Comparison of ENCODE assay signal across 31 cellular contexts in the genomic region with DNA sequence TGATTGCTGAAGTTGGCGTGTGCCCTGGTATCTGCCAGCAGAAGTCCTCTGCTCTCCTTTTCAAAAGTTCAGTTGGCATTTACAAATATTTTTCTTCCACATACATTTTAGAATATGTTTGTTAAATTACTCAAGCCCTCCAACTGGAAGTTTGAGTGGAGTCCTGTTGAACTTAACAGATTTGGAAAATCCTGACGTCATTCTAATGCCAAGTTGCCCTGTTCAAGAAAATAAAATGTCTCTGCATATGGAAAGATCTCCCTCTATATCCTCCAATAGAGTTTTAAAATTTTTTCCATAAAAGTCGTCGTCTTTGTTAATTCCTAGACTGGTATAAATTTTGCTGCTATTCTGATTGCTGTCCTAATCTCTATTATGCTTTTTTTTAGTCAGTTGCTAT. TPM values are rescaled to one million over a fixed set of nuclear protein-coding genes. Genes with fewer than 3 reads are reported as not detected.
DNase-seq lines count a peak whose midpoint lies in the region; ATAC-seq and TF ChIP-seq lines count a peak whose summit lies in the region.
"Had no signal": no experiment of that assay in that cellular context is flagged by ENCODE, and none has a peak within 500 bp of the region (broad histone marks: within the 10 kb centered on the region; RNA-seq: fewer than 3 reads in every experiment).

No MANE protein-coding gene starts in this region.

- H3K9me3 Mint-ChIP-seq in nephron (no peaks in the 10 kb centered on the region), T-cell (no peaks in the 10 kb centered on the region)
- H3K9me3 Mint-ChIP-seq: activated naive CD8-positive, alpha-beta T cell treated with anti-CD3 and anti-CD28 coated beads, Interleukin-2, amount 50 U/mL, for 24 hours; activated T-cell treated with anti-CD3 and anti-CD28 coated beads, Interleukin-2, amount 50 U/mL, for 72 hours; CD4-positive, alpha-beta T cell; central memory CD8-positive, alpha-beta T cell; dendritic cell treated with granulocyte-macrophage colony-stimulating factor and Interleukin-4, amounts not matched to agents 40 ng/mL and 50 ng/mL, for 4 days; natural killer cell treated with Interleukin-12 subunit alpha and Interleukin-12 subunit beta and Interleukin-15 and Interleukin-18, amount 100 ng/mL, for 72 hours; T-helper 1 cell treated with Interleukin-12 subunit alpha and Interleukin-12 subunit beta and Interleukin-4 antibody, amounts not matched to agents 30 μg/mL and 1 μg/mL, for 36 hours had no signal

- H3K4me3 Mint-ChIP-seq in nephron = peak overlapping the region; percentile 93 to 96 (median 94)
- no peak overlapping the region for H3K4me3 Mint-ChIP-seq in T-cell
- H3K4me3 Mint-ChIP-seq: activated naive CD8-positive, alpha-beta T cell treated with anti-CD3 and anti-CD28 coated beads, Interleukin-2, amount 50 U/mL, for 24 hours; activated T-cell treated with anti-CD3 and anti-CD28 coated beads, Interleukin-2, amount 50 U/mL, for 72 hours; CD4-positive, alpha-beta T cell; central memory CD8-positive, alpha-beta T cell; dendritic cell treated with granulocyte-macrophage colony-stimulating factor and Interleukin-4, amounts not matched to agents 40 ng/mL and 50 ng/mL, for 4 days; natural killer cell treated with Interleukin-12 subunit alpha and Interleukin-12 subunit beta and Interleukin-15 and Interleukin-18, amount 100 ng/mL, for 72 hours; T-helper 1 cell treated with Interleukin-12 subunit alpha and Interleukin-12 subunit beta and Interleukin-4 antibody, amounts not matched to agents 30 μg/mL and 1 μg/mL, for 36 hours had no signal

- H3K27me3 ChIP-seq in BLaER1 (no peaks in the 10 kb centered on the region), SJCRH30 (no peaks in the 10 kb centered on the region)
- H3K27me3 ChIP-seq: right atrium auricular region, SJSA1, thyroid gland, vagina had no signal

- no peak for ATAC-seq in T-cell (replicated peaks in 1 of 4)
- no peak for ATAC-seq in HG02970 (IDR thresholded peaks at IDR 0.05; ENCODE audit: low FRiP score, unreplicated experiment)
- ATAC-seq: activated CD4-positive, CD25-positive, alpha-beta regulatory T cell treated with anti-CD3 and anti-CD28 coated beads, Interleukin-2, amount 50 U/mL, for 24 hours; activated naive CD8-positive, alpha-beta T cell treated with anti-CD3 and anti-CD28 coated beads, Interleukin-2, amount 50 U/mL, for 24 hours; activated T-cell treated with anti-CD3 and anti-CD28 coated beads, Interleukin-2, amount 50 U/mL, for 72 hours; K562; left cardiac atrium; mucosa of descending colon; natural killer cell treated with Interleukin-12 subunit alpha and Interleukin-12 subunit beta and Interleukin-15 and Interleukin-18, amount 100 ng/mL, for 72 hours had no signal

- H3K9me3 ChIP-seq in BLaER1 (peaks cover 22% of the 10 kb centered on the region), SJCRH30 (replicated peaks) (no peaks in the 10 kb centered on the region)
- H3K9me3 ChIP-seq: mucosa of descending colon, right atrium auricular region, SJSA1, thyroid gland, vagina had no signal

- no peak overlapping the region for H3K27ac ChIP-seq in BLaER1
- H3K27ac ChIP-seq in SJCRH30 = no peak overlapping the region
- H3K27ac ChIP-seq: parathyroid adenoma, right atrium auricular region, SJSA1, thyroid gland, vagina had no signal

- H3K4me3 ChIP-seq in BLaER1 (no peak overlapping the region), SJCRH30 (peak overlapping the region; percentile 93)
- H3K4me3 ChIP-seq: K562, lung, mucosa of descending colon, right atrium auricular region, SJSA1, thyroid gland had no signal

- POLR2A ChIA-PET in T-cell (lab: Charles Lee) = no interaction called here

- H3K9ac ChIP-seq in BLaER1 = no peak overlapping the region
- H3K9ac ChIP-seq: parathyroid adenoma had no signal

- H3K36me3 Mint-ChIP-seq in nephron (ENCODE audit: low read depth) (peaks cover 9% of the 10 kb centered on the region), T-cell (peaks cover 8% of the 10 kb centered on the region)
- H3K36me3 Mint-ChIP-seq: natural killer cell treated with Interleukin-12 subunit alpha and Interleukin-12 subunit beta and Interleukin-15 and Interleukin-18, amount 100 ng/mL, for 72 hours had no signal

- peaks cover 83% of the 10 kb centered on the region for H4K20me1 ChIP-seq in BLaER1

- CTCF ChIA-PET in T-cell (lab: Charles Lee) = interaction anchor here in 1 of 2 donors (0.6 kb wide), 1 partner anchor 11 kb away, joined by 3 read pairs; no protein-coding TSS in a partner anchor

- peak overlapping the region; percentile 85; the same call in 1 of the 2 replicates for H3K4me2 ChIP-seq in BLaER1

- H3K36me3 ChIP-seq in BLaER1 = no peaks in the 10 kb centered on the region
- H3K36me3 ChIP-seq in SJCRH30 = peaks cover 68% of the 10 kb centered on the region
- H3K36me3 ChIP-seq: right atrium auricular region, thyroid gland, vagina had no signal

- DNase-seq in SJCRH30 (no peak), fibroblast of peridontal ligament (ENCODE audit: extremely low read depth) (peak; percentile 9), T-cell (no peak), glomerular visceral epithelial cell (ENCODE audit: extremely low spot score) (no peak)
- no peak for DNase-seq in stimulated activated CD4-positive, alpha-beta T cell treated with anti-CD3 and anti-CD28 coated beads, Interleukin-15, amount 100 ng/mL, for 24 hours
- DNase-seq: activated CD4-positive, alpha-beta T cell treated with anti-CD3 and anti-CD28 coated beads, Interleukin-2, amount 50 U/mL, for 48 hours; activated naive CD8-positive, alpha-beta T cell treated with anti-CD3 and anti-CD28 coated beads, Interleukin-2, amount 50 U/mL, for 24 hours; activated T-cell treated with anti-CD3 and anti-CD28 coated beads, Interleukin-2, amount 50 U/mL, for 72 hours; hippocampal formation; left cardiac atrium; mucosa of descending colon; NCI-H1105 treated with DMSO at 0.1 percent for 48 hours; NCI-H2029 treated with DMSO at 0.1 percent for 48 hours; NCI-H2227 treated with DMSO at 0.1 percent for 48 hours; stimulated activated CD4-positive, alpha-beta T cell treated with anti-CD3 and anti-CD28 coated beads, Interleukin-2, amount 100 ng/mL, for 48 hours; thyroid gland had no signal

- H3K27ac Mint-ChIP-seq in nephron = peak overlapping the region; percentile 78 to 86 (median 83)
- H3K27ac Mint-ChIP-seq in T-cell = no peak overlapping the region
- H3K27ac Mint-ChIP-seq: activated naive CD8-positive, alpha-beta T cell treated with anti-CD3 and anti-CD28 coated beads, Interleukin-2, amount 50 U/mL, for 24 hours; activated T-cell treated with anti-CD3 and anti-CD28 coated beads, Interleukin-2, amount 50 U/mL, for 72 hours; CD4-positive, alpha-beta T cell; dendritic cell treated with granulocyte-macrophage colony-stimulating factor and Interleukin-4, amounts not matched to agents 40 ng/mL and 50 ng/mL, for 4 days; natural killer cell treated with Interleukin-12 subunit alpha and Interleukin-12 subunit beta and Interleukin-15 and Interleukin-18, amount 100 ng/mL, for 72 hours; T-helper 1 cell treated with Interleukin-12 subunit alpha and Interleukin-12 subunit beta and Interleukin-4 antibody, amounts not matched to agents 30 μg/mL and 1 μg/mL, for 36 hours had no signal

- TF ChIP-seq CTCF in nephron (IDR thresholded peaks at IDR 0.05; ENCODE audit: unreplicated experiment in 3 of 3) = no peak

- H3K27me3 Mint-ChIP-seq in nephron (ENCODE audit: low read depth) = no peaks in the 10 kb centered on the region
- H3K27me3 Mint-ChIP-seq in T-cell = peaks cover 0 to 3% of the 10 kb centered on the region in 2 donors
- H3K27me3 Mint-ChIP-seq: CD4-positive, alpha-beta T cell; central memory CD8-positive, alpha-beta T cell; natural killer cell treated with Interleukin-12 subunit alpha and Interleukin-12 subunit beta and Interleukin-15 and Interleukin-18, amount 100 ng/mL, for 72 hours had no signal

- H3K4me1 ChIP-seq in BLaER1 = peaks cover 82% of the 10 kb centered on the region
- peaks cover 33% of the 10 kb centered on the region for H3K4me1 ChIP-seq in SJCRH30
- H3K4me1 ChIP-seq: parathyroid adenoma had no signal

- H3K4me1 Mint-ChIP-seq in nephron (peaks cover 77% of the 10 kb centered on the region), T-cell (peaks cover 15 to 17% (median 17%) of the 10 kb centered on the region in 3 donors)

RNA-seq across cellular contexts. Expression of gene KCNQ1OT1, which starts 3.3 kb away (rescaled TPM):
- total RNA-seq in SJCRH30 (2014; rRNA removed; shearing (Covaris generic)) = 8.5 and 12.3 TPM in 2 replicates
- under 1 TPM; 0.30 to 0.42 (median 0.35) TPM for total RNA-seq in T-cell

Comparison
In these comparisons a context has a peak if more than half of its experiments do, and no peak if none do; other contexts are left out.
1. H3K27ac Mint-ChIP-seq: peak in nephron (3 of 3); none in T-cell (0 of 2).
2. H3K4me3 Mint-ChIP-seq: peak in nephron (3 of 3); none in T-cell (0 of 3).